In genomic region chr1:19391596-19391981, GRCh38 we compare ENCODE assay signal across 8 cellular contexts.
DNase-seq lines count a peak whose midpoint lies in the region; ATAC-seq, FAIRE-seq and TF ChIP-seq lines count a peak whose summit lies in the region.

No MANE protein-coding gene starts in this region.

- H3K9me3 ChIP-seq in upper lobe of left lung: no peaks in the 10 kb centered on the region

- H3K36me3 ChIP-seq in upper lobe of left lung: peaks cover 0 to 10% (median 5%) of the 10 kb centered on the region in 4 donors

- peak overlapping the region; percentile 68 for H3K4me3 Mint-ChIP-seq in activated naive CD4-positive, alpha-beta T cell treated with anti-CD3 and anti-CD28 coated beads, Interleukin-2, amount 10 ng/mL, durations not matched to agents 7 days and 5 days
- peak overlapping the region; percentile 79 for H3K4me3 Mint-ChIP-seq in activated naive CD8-positive, alpha-beta T cell treated with anti-CD3 and anti-CD28 coated beads for 36 hours
- no peak overlapping the region for H3K4me3 Mint-ChIP-seq in mesothelial cell of epicardium

- H3K4me1 Mint-ChIP-seq in activated naive CD4-positive, alpha-beta T cell treated with anti-CD3 and anti-CD28 coated beads, Interleukin-2, amount 10 ng/mL, durations not matched to agents 7 days and 5 days: peaks cover 79% of the 10 kb centered on the region
- peaks cover 61% of the 10 kb centered on the region for H3K4me1 Mint-ChIP-seq in activated naive CD8-positive, alpha-beta T cell treated with anti-CD3 and anti-CD28 coated beads for 36 hours
- peaks cover 44% of the 10 kb centered on the region for H3K4me1 Mint-ChIP-seq in mesothelial cell of epicardium

- TF ChIP-seq POLR2A in upper lobe of left lung (IDR thresholded peaks at IDR 0.05) (no peak), GM12892 (IDR thresholded peaks at IDR 0.05; ENCODE audit: low read depth, low read length) (no peak)

- H3K9me3 Mint-ChIP-seq in activated naive CD4-positive, alpha-beta T cell treated with anti-CD3 and anti-CD28 coated beads, Interleukin-2, amount 10 ng/mL, durations not matched to agents 7 days and 5 days: no peaks in the 10 kb centered on the region
- H3K9me3 Mint-ChIP-seq in activated naive CD8-positive, alpha-beta T cell treated with anti-CD3 and anti-CD28 coated beads for 36 hours: no peaks in the 10 kb centered on the region
- no peaks in the 10 kb centered on the region for H3K9me3 Mint-ChIP-seq in mesothelial cell of epicardium

- DNase-seq in activated naive CD4-positive, alpha-beta T cell treated with anti-CD3 and anti-CD28 coated beads, Interleukin-2, amount 10 ng/mL, durations not matched to agents 7 days and 5 days: no peak
- DNase-seq in activated naive CD4-positive, alpha-beta T cell (lab: John Stamatoyannopoulos, UW): no peak
- DNase-seq in activated naive CD8-positive, alpha-beta T cell treated with anti-CD3 and anti-CD28 coated beads for 36 hours: no peak
- DNase-seq in mesothelial cell of epicardium (ENCODE audit: low spot score in 2 of 2, unreplicated experiment in 2 of 2): no peak
- DNase-seq in upper lobe of left lung: no peak
- no peak for DNase-seq in GM12892 (ENCODE audit: insufficient read length)
- no peak for DNase-seq in stimulated activated CD4-positive, alpha-beta T cell treated with anti-CD3 and anti-CD28 coated beads, Interleukin-2, amount 100 ng/mL, for 48 hours

- no peaks in the 10 kb centered on the region for H3K27me3 Mint-ChIP-seq in activated naive CD4-positive, alpha-beta T cell treated with anti-CD3 and anti-CD28 coated beads, Interleukin-2, amount 10 ng/mL, durations not matched to agents 7 days and 5 days
- no peaks in the 10 kb centered on the region for H3K27me3 Mint-ChIP-seq in activated naive CD8-positive, alpha-beta T cell treated with anti-CD3 and anti-CD28 coated beads for 36 hours
- no peaks in the 10 kb centered on the region for H3K27me3 Mint-ChIP-seq in mesothelial cell of epicardium (ENCODE audit: low read depth)

- peak in 1 of 2 donors; percentile 22 for ATAC-seq in upper lobe of left lung (ENCODE audit: low FRiP score in 2 of 2)
- ATAC-seq in HG03108 (IDR thresholded peaks at IDR 0.05; ENCODE audit: unreplicated experiment): no peak

- TF ChIP-seq CTCF in mesothelial cell of epicardium (IDR thresholded peaks at IDR 0.05; ENCODE audit: unreplicated experiment): peak; percentile 22
- TF ChIP-seq CTCF in upper lobe of left lung (IDR thresholded peaks at IDR 0.05): no peak

- H3K4me1 ChIP-seq in upper lobe of left lung: peaks cover 34 to 53% (median 38%) of the 10 kb centered on the region in 4 donors

- WGBS in upper lobe of left lung, 2 donors: 32 to 36% methylated on average over 9 to 10 of the region's 10 CpGs

- peak overlapping the region in 2 of 4 donors; percentile 8 for H3K4me3 ChIP-seq in upper lobe of left lung

- CTCF ChIA-PET in activated naive CD4-positive, alpha-beta T cell treated with anti-CD3 and anti-CD28 coated beads, Interleukin-2, amount 10 ng/mL, durations not matched to agents 7 days and 5 days (lab: Charles Lee): interaction anchor here (0.9 to 1.6 kb wide), 9 partner anchors 9 to 262 kb away, joined by 3 to 7 read pairs (median 4); no protein-coding TSS in a partner anchor

- no peak for TF ChIP-seq EP300 in upper lobe of left lung (IDR thresholded peaks at IDR 0.05)

- peaks cover 11% of the 10 kb centered on the region for H3K36me3 Mint-ChIP-seq in activated naive CD4-positive, alpha-beta T cell treated with anti-CD3 and anti-CD28 coated beads, Interleukin-2, amount 10 ng/mL, durations not matched to agents 7 days and 5 days
- peaks cover 12% of the 10 kb centered on the region for H3K36me3 Mint-ChIP-seq in activated naive CD8-positive, alpha-beta T cell treated with anti-CD3 and anti-CD28 coated beads for 36 hours
- no peaks in the 10 kb centered on the region for H3K36me3 Mint-ChIP-seq in mesothelial cell of epicardium

- no peak for FAIRE-seq in GM12892 (lab: Jason Lieb, UNC)

- H3K27me3 ChIP-seq in upper lobe of left lung: no peaks in the 10 kb centered on the region

- H3K27ac ChIP-seq in upper lobe of left lung: peak overlapping the region; percentile 67 to 84 (median 79)

- peak overlapping the region; percentile 98 for H3K27ac Mint-ChIP-seq in activated naive CD4-positive, alpha-beta T cell treated with anti-CD3 and anti-CD28 coated beads, Interleukin-2, amount 10 ng/mL, durations not matched to agents 7 days and 5 days
- peak overlapping the region; percentile 96 for H3K27ac Mint-ChIP-seq in activated naive CD8-positive, alpha-beta T cell treated with anti-CD3 and anti-CD28 coated beads for 36 hours
- peak overlapping the region; percentile 98 for H3K27ac Mint-ChIP-seq in mesothelial cell of epicardium
